Comparison of ENCODE assay signal across 14 cellular contexts in genomic region chr6:36650848-36651247, GRCh38. TPM values are rescaled to one million over a fixed set of nuclear protein-coding genes. Genes with fewer than 3 reads are reported as not detected.
A peak's percentile ranks its signal among the peaks of the same experiment; 100 is the strongest.
DNase-seq lines count a peak whose midpoint lies in the region; ATAC-seq, FAIRE-seq and TF ChIP-seq lines count a peak whose summit lies in the region.
"Had no signal": no experiment of that assay in that cellular context is flagged by ENCODE, and none has a peak within 500 bp of the region (broad histone marks: within the 10 kb centered on the region; RNA-seq: fewer than 3 reads in every experiment).

No MANE protein-coding gene starts in this region.

- no peaks in the 10 kb centered on the region for H3K4me1 ChIP-seq in endodermal cell (ENCODE audit: control insufficient read depth, insufficient read depth, low read length)

- no peak overlapping the region for H3K4me3 ChIP-seq in endodermal cell (ENCODE audit: low read length)
- H3K4me3 ChIP-seq: SK-N-MC, upper lobe of left lung had no signal

- H3K27me3 ChIP-seq in endodermal cell (ENCODE audit: control insufficient read depth, insufficient read depth, low read length, poor library complexity, severe bottlenecking), result peaks cover 62% of the 10 kb centered on the region
- H3K27me3 ChIP-seq: upper lobe of left lung had no signal

- peaks cover 8 to 17% (median 12%) of the 10 kb centered on the region in 3 donors for H3K4me1 Mint-ChIP-seq in IgD-negative memory B cell
- H3K4me1 Mint-ChIP-seq in endodermal cell, result peaks cover 21% of the 10 kb centered on the region

- no peak overlapping the region for H3K9ac ChIP-seq in endodermal cell (ENCODE audit: extremely low read depth, low read length, poor library complexity, severe bottlenecking)

- WGBS in endodermal cell (ENCODE audit: insufficient coverage in 1 of 2, insufficient read length in 1 of 2), 2 experiments, result 0 to 41% methylated on average over 1 to 2 of the region's 2 CpGs

- H3K36me3 Mint-ChIP-seq in IgD-negative memory B cell, result no peaks in the 10 kb centered on the region
- H3K36me3 Mint-ChIP-seq in endodermal cell (ENCODE audit: low read depth), result no peaks in the 10 kb centered on the region

- TF ChIP-seq POLR2A in GM18505 (IDR thresholded peaks at IDR 0.05; ENCODE audit: borderline replicate concordance, extremely low read depth, insufficient read depth, insufficient read length), result no peak

- no peak for TF ChIP-seq CTCF in endodermal cell (conservative IDR thresholded peaks at IDR 0.05)

- no peak for FAIRE-seq in urothelium cell line (lab: Jason Lieb, UNC)
- FAIRE-seq: bronchial epithelial cell had no signal

- peak overlapping the region in 3 of 4 donors; percentile 12 to 59 (median 51) for H3K4me3 Mint-ChIP-seq in IgD-negative memory B cell
- H3K4me3 Mint-ChIP-seq in endodermal cell, result no peak overlapping the region
- H3K4me3 Mint-ChIP-seq: nephron had no signal

- H3K27ac Mint-ChIP-seq in IgD-negative memory B cell (no peak overlapping the region), endodermal cell (no peak overlapping the region)

- DNase-seq in AML-193 (lab: John Stamatoyannopoulos, UW) (peak; percentile 21 to 41), endodermal cell (peak; percentile 72), C1 segment of cervical spinal cord (lab: John Stamatoyannopoulos, UW) (no peak), G401 (ENCODE audit: low spot score) (no peak), urothelium cell line (ENCODE audit: low spot score) (no peak)
- DNase-seq: NCI-H1436; stimulated activated CD4-positive, alpha-beta T cell treated with anti-CD3 and anti-CD28 coated beads, Interleukin-2, amount 100 ng/mL, for 24 hours; upper lobe of left lung had no signal

- H3K9me3 Mint-ChIP-seq in IgD-negative memory B cell (no peaks in the 10 kb centered on the region), endodermal cell (no peaks in the 10 kb centered on the region)
- H3K9me3 Mint-ChIP-seq: nephron had no signal

- peaks cover 9% of the 10 kb centered on the region for H3K27me3 Mint-ChIP-seq in IgD-negative memory B cell
- peaks cover 61% of the 10 kb centered on the region for H3K27me3 Mint-ChIP-seq in endodermal cell (ENCODE audit: insufficient read depth)

- in situ Hi-C loops in G401 (cut with HindIII; ENCODE audit: low sequenced_read_pairs), result no loop called here

- no peaks in the 10 kb centered on the region for H3K9me3 ChIP-seq in endodermal cell (ENCODE audit: control insufficient read depth, low read length)
- H3K9me3 ChIP-seq: upper lobe of left lung had no signal

- ATAC-seq in GM21360 (IDR thresholded peaks at IDR 0.05; ENCODE audit: unreplicated experiment) (peak; percentile 74), GM18505 (IDR thresholded peaks at IDR 0.05; ENCODE audit: unreplicated experiment) (no peak)

- H3K36me3 ChIP-seq in endodermal cell (ENCODE audit: control insufficient read depth, insufficient read depth, low read length), result no peaks in the 10 kb centered on the region
- H3K36me3 ChIP-seq: upper lobe of left lung had no signal

- no peak overlapping the region for H3K27ac ChIP-seq in endodermal cell (ENCODE audit: low read depth, low read length)
- H3K27ac ChIP-seq: SK-N-MC, upper lobe of left lung had no signal

RNA-seq across cellular contexts. Expression of gene CDKN1A, which starts 27.7 kb away (rescaled TPM):
- 81.1 TPM for polyA plus RNA-seq in IgD-negative memory B cell
- total RNA-seq in endodermal cell, result 1 to 10 TPM; 1.9 to 3.7 TPM
- 45.0 TPM for polyA plus RNA-seq in endodermal cell (2013, experiment 1 of 2)
- polyA plus RNA-seq in endodermal cell (2013, experiment 2 of 2), result 50.3 TPM
- total RNA-seq in G401 (2014; rRNA removed; shearing (Covaris generic)), result 105 and 117 TPM in 2 replicates

RNA-seq across cellular contexts. Expression of gene RAB44, which starts 46.8 kb away (rescaled TPM):
- polyA plus RNA-seq in IgD-negative memory B cell, result not detected
- not detected for total RNA-seq in endodermal cell
- not detected for polyA plus RNA-seq in endodermal cell (2013, experiment 1 of 2)
- polyA plus RNA-seq in endodermal cell (2013, experiment 2 of 2), result not detected
- total RNA-seq in G401 (2014; rRNA removed; shearing (Covaris generic)), result 0.06 TPM in 1 of 2 replicates, not detected in the other

RNA-seq across cellular contexts. Expression of gene SRSF3, which starts 56.7 kb away (rescaled TPM):
- 384 TPM for polyA plus RNA-seq in IgD-negative memory B cell
- total RNA-seq in endodermal cell, result 100 to 1,000 TPM; 493 to 536 TPM
- polyA plus RNA-seq in endodermal cell (2013, experiment 1 of 2), result 582 TPM
- 506 TPM for polyA plus RNA-seq in endodermal cell (2013, experiment 2 of 2)
- total RNA-seq in G401 (2014; rRNA removed; shearing (Covaris generic)), result 342 and 464 TPM in 2 replicates

Comparison
In these comparisons a context has a peak if more than half of its experiments do, and no peak if none do; other contexts are left out.
1. DNase-seq: peak in AML-193 (2 of 2) and endodermal cell (single experiment); none in C1 segment of cervical spinal cord (0 of 14), G401 (single experiment) and urothelium cell line (single experiment).
2. RNA of gene CDKN1A, which starts 27.7 kb away (total RNA-seq): 105 to 117 TPM in G401; 1.9 to 3.7 TPM in endodermal cell; every median in the first group is over 10 times any median in the second.